Comparison of ENCODE assay signal across 10 cellular contexts in the genomic region with DNA sequence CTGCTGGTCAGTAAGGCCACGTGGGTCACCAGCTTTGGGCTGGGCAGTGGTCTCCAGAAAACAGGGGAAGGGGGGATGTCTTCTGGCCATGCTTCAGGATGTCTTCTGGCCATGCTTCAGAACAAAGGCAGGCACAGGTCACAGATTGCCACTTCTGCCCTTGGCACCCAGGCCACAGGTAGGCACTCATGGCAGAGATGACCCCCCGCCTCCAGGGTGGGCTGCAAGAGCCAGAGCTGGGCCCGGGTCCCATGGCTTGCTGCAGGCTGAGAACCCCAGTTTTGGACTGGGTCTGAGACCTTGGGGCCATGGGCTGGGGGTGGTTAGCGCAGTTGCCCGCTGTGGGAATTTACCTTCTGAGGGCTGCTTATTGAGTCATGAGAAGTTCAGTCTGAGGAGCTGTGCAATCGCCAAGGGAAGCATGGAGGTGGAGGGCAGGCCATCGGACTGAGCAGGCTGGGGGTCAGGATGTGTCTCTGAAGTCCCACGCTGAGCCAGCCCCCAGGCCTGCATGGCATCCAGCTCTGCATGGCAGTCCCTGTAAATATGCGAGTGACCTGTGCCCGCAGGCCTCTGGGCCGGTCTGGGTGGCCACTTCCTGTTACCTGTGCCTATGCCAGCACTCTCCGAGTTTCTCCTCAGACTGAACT. TPM values are rescaled to one million over a fixed set of nuclear protein-coding genes. Genes with fewer than 3 reads are reported as not detected.
DNase-seq lines count a peak whose midpoint lies in the region; ATAC-seq, FAIRE-seq and TF ChIP-seq lines count a peak whose summit lies in the region.
"Had no signal": no experiment of that assay in that cellular context is flagged by ENCODE, and none has a peak within 500 bp of the region (broad histone marks: within the 10 kb centered on the region; RNA-seq: fewer than 3 reads in every experiment).

No MANE protein-coding gene starts in this region.

- no peaks in the 10 kb centered on the region for H3K79me2 ChIP-seq in KMS-11 (ENCODE audit: insufficient read depth, low read depth)

- no peak for FAIRE-seq in urothelium cell line (lab: Jason Lieb, UNC)

- no peak for ATAC-seq in HG03039 (IDR thresholded peaks at IDR 0.05; ENCODE audit: unreplicated experiment)

- H3K27me3 Mint-ChIP-seq in brain (peaks cover 8% of the 10 kb centered on the region), nephron (ENCODE audit: low read depth) (peaks cover 8% of the 10 kb centered on the region)

- H3K9me3 Mint-ChIP-seq in brain, result no peaks in the 10 kb centered on the region
- H3K9me3 Mint-ChIP-seq in nephron, result no peaks in the 10 kb centered on the region

- H3K4me2 ChIP-seq in BLaER1 treated with 17β-estradiol and CSF1 and Interleukin-3, amounts not matched to agents 10 nM and 100 nM, result peak overlapping the region; percentile 91 to 100 (median 99)
- peak overlapping the region; percentile 78; the same call in 1 of the 2 replicates for H3K4me2 ChIP-seq in KMS-11

- H3K4me3 Mint-ChIP-seq in brain (peak overlapping the region; percentile 85 to 88 (median 85)), nephron (peak overlapping the region; percentile 82 to 85 (median 85))

- H3K4me1 Mint-ChIP-seq in brain (peaks cover 88% of the 10 kb centered on the region), nephron (peaks cover 55% of the 10 kb centered on the region)

- H3K4me1 ChIP-seq in BLaER1 treated with 17β-estradiol and CSF1 and Interleukin-3, amounts not matched to agents 10 nM and 100 nM, result peaks cover 69 to 87% (median 79%) of the 10 kb centered on the region in 10 experiments
- peaks cover 27% of the 10 kb centered on the region for H3K4me1 ChIP-seq in KMS-11 (ENCODE audit: low read depth, poor library complexity, severe bottlenecking)

- H2AFZ ChIP-seq in KMS-11 (ENCODE audit: low read depth), result no peak overlapping the region

- no peak for DNase-seq in NCI-H524 (lab: John Stamatoyannopoulos, UW)
- no peak for DNase-seq in urothelium cell line (ENCODE audit: low spot score)
- no peak for DNase-seq in iPS-NIHi11 (ENCODE audit: low spot score)
- DNase-seq: activated gamma-delta T cell, thyroid gland had no signal

- peaks cover 0 to 64% (median 52%) of the 10 kb centered on the region in 11 experiments; a peak in 19 of 22 replicates for H4K20me1 ChIP-seq in BLaER1 treated with 17β-estradiol and CSF1 and Interleukin-3, amounts not matched to agents 10 nM and 100 nM
- H4K20me1 ChIP-seq in KMS-11 (ENCODE audit: insufficient read depth), result no peaks in the 10 kb centered on the region

- no peaks in the 10 kb centered on the region for H3K36me3 ChIP-seq in BLaER1 treated with 17β-estradiol and CSF1 and Interleukin-3, amounts not matched to agents 10 nM and 100 nM
- H3K36me3 ChIP-seq in KMS-11 (ENCODE audit: insufficient read depth), result no peaks in the 10 kb centered on the region
- H3K36me3 ChIP-seq: thyroid gland had no signal

- H3K36me3 Mint-ChIP-seq in brain, result no peaks in the 10 kb centered on the region
- H3K36me3 Mint-ChIP-seq in nephron (ENCODE audit: low read depth), result no peaks in the 10 kb centered on the region

- H3K27ac Mint-ChIP-seq in brain (peak overlapping the region in 3 of 5 experiments; percentile 74 to 91 (median 80)), nephron (peak overlapping the region in 2 of 3 experiments; percentile 43 to 44)

- H3K9me3 ChIP-seq in BLaER1 treated with 17β-estradiol and CSF1 and Interleukin-3, amounts not matched to agents 10 nM and 100 nM (replicated peaks in 1 of 11), result no peaks in the 10 kb centered on the region
- H3K9me3 ChIP-seq: thyroid gland had no signal

- H3K4me3 ChIP-seq in BLaER1 treated with 17β-estradiol and CSF1 and Interleukin-3, amounts not matched to agents 10 nM and 100 nM, result peak overlapping the region in 8 of 10 experiments; percentile 81 to 95 (median 91); a peak in 16 of 20 replicates
- no peak overlapping the region for H3K4me3 ChIP-seq in KMS-11 (IDR thresholded peaks at IDR 0.05; ENCODE audit: insufficient read depth, low read depth, low read length)

- no peak for TF ChIP-seq CTCF in KMS-11 (conservative IDR thresholded peaks at IDR 0.05; ENCODE audit: low read depth, low read length)
- TF ChIP-seq CTCF in brain (conservative IDR thresholded peaks at IDR 0.05), result no peak
- TF ChIP-seq CTCF in nephron (IDR thresholded peaks at IDR 0.05; ENCODE audit: unreplicated experiment in 3 of 3), result no peak

- H3K27me3 ChIP-seq in BLaER1 treated with 17β-estradiol and CSF1 and Interleukin-3, amounts not matched to agents 10 nM and 100 nM, result no peaks in the 10 kb centered on the region
- H3K27me3 ChIP-seq in KMS-11 (ENCODE audit: insufficient read depth, low read depth), result no peaks in the 10 kb centered on the region
- H3K27me3 ChIP-seq: thyroid gland had no signal

- H3K9ac ChIP-seq in BLaER1 treated with 17β-estradiol and CSF1 and Interleukin-3, amounts not matched to agents 10 nM and 100 nM, result peak overlapping the region in 8 of 11 experiments; percentile 75 to 93 (median 87); a peak in 16 of 22 replicates
- H3K9ac ChIP-seq in KMS-11, result no peak overlapping the region

- peak overlapping the region in 5 of 11 experiments; percentile 79 to 88 (median 83); a peak in 9 of 22 replicates for H3K27ac ChIP-seq in BLaER1 treated with 17β-estradiol and CSF1 and Interleukin-3, amounts not matched to agents 10 nM and 100 nM
- H3K27ac ChIP-seq in KMS-11, result no peak overlapping the region

RNA-seq across cellular contexts. Expression of a gene that starts 1.6 kb away (rescaled TPM):
- polyA plus RNA-seq in brain (ENCODE audit: insufficient read depth, low read depth, low replicate concordance), result 28.2 TPM

RNA-seq across cellular contexts. Expression of a gene that starts 5.1 kb away (rescaled TPM):
- polyA plus RNA-seq in brain (ENCODE audit: insufficient read depth, low read depth, low replicate concordance), result 94.7 TPM

RNA-seq across cellular contexts. Expression of a gene that starts 26.1 kb away (rescaled TPM):
- 34.4 TPM for polyA plus RNA-seq in brain (ENCODE audit: insufficient read depth, low read depth, low replicate concordance)

RNA-seq across cellular contexts. Expression of a gene that starts 27.7 kb away (rescaled TPM):
- 3.8 TPM for polyA plus RNA-seq in brain (ENCODE audit: insufficient read depth, low read depth, low replicate concordance)

RNA-seq across cellular contexts. Expression of a gene that starts 28.1 kb away (rescaled TPM):
- polyA plus RNA-seq in brain (ENCODE audit: insufficient read depth, low read depth, low replicate concordance), result 1.7 TPM
